11 cellular contexts compared by ENCODE assay signal in genomic region chrX:140709421-140709846, GRCh38. TPM values are rescaled to one million over a fixed set of nuclear protein-coding genes. Genes with fewer than 3 reads are reported as not detected.
DNase-seq lines count a peak whose midpoint lies in the region; ATAC-seq and TF ChIP-seq lines count a peak whose summit lies in the region.
"Had no signal": no experiment of that assay in that cellular context is flagged by ENCODE, and none has a peak within 500 bp of the region (broad histone marks: within the 10 kb centered on the region; RNA-seq: fewer than 3 reads in every experiment).

TSS of gene LINC00632 (plus strand) at chrX:140709759.

- H3K36me3 ChIP-seq in mucosa of descending colon (ENCODE audit: low read depth) (no peaks in the 10 kb centered on the region), transverse colon (no peaks in the 10 kb centered on the region)
- H3K36me3 ChIP-seq: SJSA1 had no signal

- no peak for TF ChIP-seq EP300 in transverse colon (IDR thresholded peaks at IDR 0.05; ENCODE audit: low read depth)

- in situ Hi-C loops in transverse colon (cut with MboI; ENCODE audit: low pct_ligation_motif_present in 1 of 4, low pct_unique_long_range_greater_than_20kb in 1 of 4, low sequenced_read_pairs in 3 of 4) = no loop called here

- H3K4me1 ChIP-seq in mucosa of descending colon (ENCODE audit: low read depth) (no peaks in the 10 kb centered on the region), transverse colon (no peaks in the 10 kb centered on the region)
- H3K4me1 ChIP-seq: SJSA1 had no signal

- DNase-seq in NCI-H748 (lab: John Stamatoyannopoulos, UW; ENCODE audit: unreplicated experiment) (peak; percentile 78), fibroblast of the aortic adventitia (ENCODE audit: low read depth) (no peak), mucosa of descending colon (no peak), transverse colon (no peak), HCEC 1CT (no peak), GDM1 (lab: John Stamatoyannopoulos, UW) (no peak)
- no peak for DNase-seq in activated CD8-positive, alpha-beta memory T cell treated with anti-CD3 and anti-CD28 coated beads, Interleukin-2, amount 50 U/mL, for 48 hours
- DNase-seq: naive B cell, NCI-H146 had no signal

- ATAC-seq in mucosa of descending colon = no peak
- ATAC-seq in GM19324 (IDR thresholded peaks at IDR 0.05; ENCODE audit: low FRiP score, unreplicated experiment) = no peak

- TF ChIP-seq CTCF in fibroblast of the aortic adventitia (IDR thresholded peaks at IDR 0.05; ENCODE audit: insufficient read depth, low read length) (no peak), mucosa of descending colon (IDR thresholded peaks at IDR 0.05) (no peak), transverse colon (IDR thresholded peaks at IDR 0.05) (no peak)

- H3K27me3 ChIP-seq in transverse colon = no peaks in the 10 kb centered on the region
- H3K27me3 ChIP-seq: SJSA1 had no signal

- H3K4me3 ChIP-seq in fibroblast of the aortic adventitia (ENCODE audit: low read depth, low read length) = no peak within 1 kb of the TSS
- no peak within 1 kb of the TSS for H3K4me3 ChIP-seq in mucosa of descending colon
- no peak within 1 kb of the TSS for H3K4me3 ChIP-seq in transverse colon
- H3K4me3 ChIP-seq: SJSA1 had no signal

- 64 to 89% methylated on average over 1 to 3 of the region's 3 CpGs for WGBS in transverse colon (ENCODE audit: low coverage in 1 of 2), 2 donors

- intact Hi-C loops in mucosa of descending colon (cut with DNase I, micrococcal nuclease) = no loop called here
- intact Hi-C loops in transverse colon (cut with DNase I; ENCODE audit: low total_unique reads) = no loop called here

- H3K9me3 ChIP-seq in mucosa of descending colon (no peaks in the 10 kb centered on the region), transverse colon (no peaks in the 10 kb centered on the region)
- H3K9me3 ChIP-seq: SJSA1 had no signal

- H3K27ac ChIP-seq in transverse colon = no peak within 1 kb of the TSS
- H3K27ac ChIP-seq: SJSA1 had no signal

- TF ChIP-seq POLR2A in transverse colon (IDR thresholded peaks at IDR 0.05) = no peak

RNA-seq across cellular contexts. Expression of gene LINC00632, which starts in this region (rescaled TPM):
- total RNA-seq in fibroblast of the aortic adventitia (ENCODE audit: low replicate concordance) = 10.9 and 17.1 TPM in 2 replicates
- 100 to 1,000 TPM in 1 of 3 donors, 10 to 100 TPM in 2; 27.2 to 172 (median 33.3) TPM for total RNA-seq in mucosa of descending colon
- 100 to 1,000 TPM in 1 of 4 donors, 10 to 100 TPM in 2, 1 to 10 TPM in 1; 10.0 to 164 (median 19.0) TPM for total RNA-seq in transverse colon
- total RNA-seq: SJSA1 had no signal
